1 cellular context compared by ENCODE assay signal in the genomic region with DNA sequence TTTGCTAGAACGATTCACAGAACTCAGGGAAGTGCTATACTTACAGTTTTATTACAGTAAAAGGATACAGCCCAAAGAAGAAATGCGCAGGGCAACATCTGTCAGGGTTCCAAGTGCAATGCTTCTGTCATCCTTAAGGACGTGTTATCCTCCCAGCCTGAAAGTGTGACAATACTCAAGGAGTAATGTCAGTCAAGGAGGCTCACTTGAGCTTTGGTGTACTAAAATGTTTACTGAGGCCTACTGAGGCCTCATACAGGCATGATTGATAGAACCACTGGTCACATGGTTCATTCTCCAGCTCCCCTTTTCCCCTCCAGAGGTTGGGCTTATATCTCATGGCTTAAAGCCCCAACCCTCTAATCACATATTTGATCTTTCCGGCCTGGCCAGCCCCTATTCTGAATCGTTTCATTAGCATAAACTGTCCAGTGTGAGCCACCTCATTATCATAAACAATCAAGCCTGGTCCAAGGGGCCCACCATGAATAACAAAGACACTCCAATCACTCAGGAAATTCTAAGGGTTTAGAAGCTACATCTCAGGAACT.
A peak's percentile ranks its signal among the peaks of the same experiment; 100 is the strongest.
TF ChIP-seq lines count a peak whose summit lies in the region.

No MANE protein-coding gene starts in this region.

TF ChIP-seq in K562, 482 proteins besides CTCF, POLR2A, EP300 and RAD21 (continued from another document and continues in another):
- TF ChIP-seq, protein P1, sequence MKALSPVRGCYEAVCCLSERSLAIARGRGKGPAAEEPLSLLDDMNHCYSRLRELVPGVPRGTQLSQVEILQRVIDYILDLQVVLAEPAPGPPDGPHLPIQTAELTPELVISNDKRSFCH (CRISPR knock-in tag; IDR thresholded peaks at IDR 0.05) = no peak
- TF ChIP-seq, protein P1 (tag; IDR thresholded peaks at IDR 0.05) = 0 out of 2 replicates have a peak, but pooled peaks have one; percentile 34
- no peak for TF ChIP-seq ZNF140 (CRISPR knock-in tag; IDR thresholded peaks at IDR 0.05)
- no peak for TF ChIP-seq ARNT (IDR thresholded peaks at IDR 0.05)
- TF ChIP-seq, protein P2, sequence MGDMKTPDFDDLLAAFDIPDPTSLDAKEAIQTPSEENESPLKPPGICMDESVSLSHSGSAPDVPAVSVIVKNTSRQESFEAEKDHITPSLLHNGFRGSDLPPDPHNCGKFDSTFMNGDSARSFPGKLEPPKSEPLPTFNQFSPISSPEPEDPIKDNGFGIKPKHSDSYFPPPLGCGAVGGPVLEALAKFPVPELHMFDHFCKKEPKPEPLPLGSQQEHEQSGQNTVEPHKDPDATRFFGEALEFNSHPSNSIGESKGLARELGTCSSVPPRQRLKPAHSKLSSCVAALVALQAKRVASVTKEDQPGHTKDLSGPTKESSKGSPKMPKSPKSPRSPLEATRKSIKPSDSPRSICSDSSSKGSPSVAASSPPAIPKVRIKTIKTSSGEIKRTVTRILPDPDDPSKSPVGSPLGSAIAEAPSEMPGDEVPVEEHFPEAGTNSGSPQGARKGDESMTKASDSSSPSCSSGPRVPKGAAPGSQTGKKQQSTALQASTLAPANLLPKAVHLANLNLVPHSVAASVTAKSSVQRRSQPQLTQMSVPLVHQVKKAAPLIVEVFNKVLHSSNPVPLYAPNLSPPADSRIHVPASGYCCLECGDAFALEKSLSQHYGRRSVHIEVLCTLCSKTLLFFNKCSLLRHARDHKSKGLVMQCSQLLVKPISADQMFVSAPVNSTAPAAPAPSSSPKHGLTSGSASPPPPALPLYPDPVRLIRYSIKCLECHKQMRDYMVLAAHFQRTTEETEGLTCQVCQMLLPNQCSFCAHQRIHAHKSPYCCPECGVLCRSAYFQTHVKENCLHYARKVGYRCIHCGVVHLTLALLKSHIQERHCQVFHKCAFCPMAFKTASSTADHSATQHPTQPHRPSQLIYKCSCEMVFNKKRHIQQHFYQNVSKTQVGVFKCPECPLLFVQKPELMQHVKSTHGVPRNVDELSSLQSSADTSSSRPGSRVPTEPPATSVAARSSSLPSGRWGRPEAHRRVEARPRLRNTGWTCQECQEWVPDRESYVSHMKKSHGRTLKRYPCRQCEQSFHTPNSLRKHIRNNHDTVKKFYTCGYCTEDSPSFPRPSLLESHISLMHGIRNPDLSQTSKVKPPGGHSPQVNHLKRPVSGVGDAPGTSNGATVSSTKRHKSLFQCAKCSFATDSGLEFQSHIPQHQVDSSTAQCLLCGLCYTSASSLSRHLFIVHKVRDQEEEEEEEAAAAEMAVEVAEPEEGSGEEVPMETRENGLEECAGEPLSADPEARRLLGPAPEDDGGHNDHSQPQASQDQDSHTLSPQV (IDR thresholded peaks at IDR 0.05) = peak; percentile 75; the same call in 1 of the 2 replicates
- TF ChIP-seq, protein P3, sequence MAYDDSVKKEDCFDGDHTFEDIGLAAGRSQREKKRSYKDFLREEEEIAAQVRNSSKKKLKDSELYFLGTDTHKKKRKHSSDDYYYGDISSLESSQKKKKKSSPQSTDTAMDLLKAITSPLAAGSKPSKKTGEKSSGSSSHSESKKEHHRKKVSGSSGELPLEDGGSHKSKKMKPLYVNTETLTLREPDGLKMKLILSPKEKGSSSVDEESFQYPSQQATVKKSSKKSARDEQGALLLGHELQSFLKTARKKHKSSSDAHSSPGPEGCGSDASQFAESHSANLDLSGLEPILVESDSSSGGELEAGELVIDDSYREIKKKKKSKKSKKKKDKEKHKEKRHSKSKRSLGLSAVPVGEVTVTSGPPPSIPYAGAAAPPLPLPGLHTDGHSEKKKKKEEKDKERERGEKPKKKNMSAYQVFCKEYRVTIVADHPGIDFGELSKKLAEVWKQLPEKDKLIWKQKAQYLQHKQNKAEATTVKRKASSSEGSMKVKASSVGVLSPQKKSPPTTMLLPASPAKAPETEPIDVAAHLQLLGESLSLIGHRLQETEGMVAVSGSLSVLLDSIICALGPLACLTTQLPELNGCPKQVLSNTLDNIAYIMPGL (CRISPR knock-in tag; IDR thresholded peaks at IDR 0.05) = no peak
- no peak for TF ChIP-seq KDM1A (IDR thresholded peaks at IDR 0.05)
- TF ChIP-seq, protein P4, sequence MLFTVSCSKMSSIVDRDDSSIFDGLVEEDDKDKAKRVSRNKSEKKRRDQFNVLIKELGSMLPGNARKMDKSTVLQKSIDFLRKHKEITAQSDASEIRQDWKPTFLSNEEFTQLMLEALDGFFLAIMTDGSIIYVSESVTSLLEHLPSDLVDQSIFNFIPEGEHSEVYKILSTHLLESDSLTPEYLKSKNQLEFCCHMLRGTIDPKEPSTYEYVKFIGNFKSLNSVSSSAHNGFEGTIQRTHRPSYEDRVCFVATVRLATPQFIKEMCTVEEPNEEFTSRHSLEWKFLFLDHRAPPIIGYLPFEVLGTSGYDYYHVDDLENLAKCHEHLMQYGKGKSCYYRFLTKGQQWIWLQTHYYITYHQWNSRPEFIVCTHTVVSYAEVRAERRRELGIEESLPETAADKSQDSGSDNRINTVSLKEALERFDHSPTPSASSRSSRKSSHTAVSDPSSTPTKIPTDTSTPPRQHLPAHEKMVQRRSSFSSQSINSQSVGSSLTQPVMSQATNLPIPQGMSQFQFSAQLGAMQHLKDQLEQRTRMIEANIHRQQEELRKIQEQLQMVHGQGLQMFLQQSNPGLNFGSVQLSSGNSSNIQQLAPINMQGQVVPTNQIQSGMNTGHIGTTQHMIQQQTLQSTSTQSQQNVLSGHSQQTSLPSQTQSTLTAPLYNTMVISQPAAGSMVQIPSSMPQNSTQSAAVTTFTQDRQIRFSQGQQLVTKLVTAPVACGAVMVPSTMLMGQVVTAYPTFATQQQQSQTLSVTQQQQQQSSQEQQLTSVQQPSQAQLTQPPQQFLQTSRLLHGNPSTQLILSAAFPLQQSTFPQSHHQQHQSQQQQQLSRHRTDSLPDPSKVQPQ (CRISPR knock-in tag; IDR thresholded peaks at IDR 0.05; ENCODE audit: borderline replicate concordance) = no peak
- TF ChIP-seq ATF1 (CRISPR knock-in tag; IDR thresholded peaks at IDR 0.05) = no peak
- TF ChIP-seq ATF1 (tag; IDR thresholded peaks at IDR 0.05) = 0 out of 2 replicates have a peak, but pooled peaks have one; percentile 9
- TF ChIP-seq NR2C2 (CRISPR knock-in tag; IDR thresholded peaks at IDR 0.05) = no peak
- peak; percentile 46 for TF ChIP-seq NR2C2 (tag; IDR thresholded peaks at IDR 0.05)
- no peak for TF ChIP-seq CBFA2T2 (conservative IDR thresholded peaks at IDR 0.05)
- no peak for TF ChIP-seq KAT7 (CRISPR knock-in tag; IDR thresholded peaks at IDR 0.05; ENCODE audit: borderline replicate concordance)
- TF ChIP-seq ZBTB8A (IDR thresholded peaks at IDR 0.05; ENCODE audit: partially characterized antibody) = no peak
- TF ChIP-seq ZNF507 (tag; conservative IDR thresholded peaks at IDR 0.05) = no peak
- no peak for TF ChIP-seq ZBTB1 (CRISPR knock-in tag; IDR thresholded peaks at IDR 0.05; ENCODE audit: borderline replicate concordance, low read depth)
- TF ChIP-seq, protein P5, sequence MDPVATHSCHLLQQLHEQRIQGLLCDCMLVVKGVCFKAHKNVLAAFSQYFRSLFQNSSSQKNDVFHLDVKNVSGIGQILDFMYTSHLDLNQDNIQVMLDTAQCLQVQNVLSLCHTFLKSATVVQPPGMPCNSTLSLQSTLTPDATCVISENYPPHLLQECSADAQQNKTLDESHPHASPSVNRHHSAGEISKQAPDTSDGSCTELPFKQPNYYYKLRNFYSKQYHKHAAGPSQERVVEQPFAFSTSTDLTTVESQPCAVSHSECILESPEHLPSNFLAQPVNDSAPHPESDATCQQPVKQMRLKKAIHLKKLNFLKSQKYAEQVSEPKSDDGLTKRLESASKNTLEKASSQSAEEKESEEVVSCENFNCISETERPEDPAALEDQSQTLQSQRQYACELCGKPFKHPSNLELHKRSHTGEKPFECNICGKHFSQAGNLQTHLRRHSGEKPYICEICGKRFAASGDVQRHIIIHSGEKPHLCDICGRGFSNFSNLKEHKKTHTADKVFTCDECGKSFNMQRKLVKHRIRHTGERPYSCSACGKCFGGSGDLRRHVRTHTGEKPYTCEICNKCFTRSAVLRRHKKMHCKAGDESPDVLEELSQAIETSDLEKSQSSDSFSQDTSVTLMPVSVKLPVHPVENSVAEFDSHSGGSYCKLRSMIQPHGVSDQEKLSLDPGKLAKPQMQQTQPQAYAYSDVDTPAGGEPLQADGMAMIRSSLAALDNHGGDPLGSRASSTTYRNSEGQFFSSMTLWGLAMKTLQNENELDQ (CRISPR knock-in tag; IDR thresholded peaks at IDR 0.05; ENCODE audit: borderline replicate concordance) = no peak
- TF ChIP-seq LEF1 (IDR thresholded peaks at IDR 0.05) = no peak
- TF ChIP-seq, protein P6, sequence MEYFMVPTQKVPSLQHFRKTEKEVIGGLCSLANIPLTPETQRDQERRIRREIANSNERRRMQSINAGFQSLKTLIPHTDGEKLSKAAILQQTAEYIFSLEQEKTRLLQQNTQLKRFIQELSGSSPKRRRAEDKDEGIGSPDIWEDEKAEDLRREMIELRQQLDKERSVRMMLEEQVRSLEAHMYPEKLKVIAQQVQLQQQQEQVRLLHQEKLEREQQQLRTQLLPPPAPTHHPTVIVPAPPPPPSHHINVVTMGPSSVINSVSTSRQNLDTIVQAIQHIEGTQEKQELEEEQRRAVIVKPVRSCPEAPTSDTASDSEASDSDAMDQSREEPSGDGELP (CRISPR knock-in tag; IDR thresholded peaks at IDR 0.05; ENCODE audit: borderline replicate concordance) = no peak
- TF ChIP-seq, protein P7, sequence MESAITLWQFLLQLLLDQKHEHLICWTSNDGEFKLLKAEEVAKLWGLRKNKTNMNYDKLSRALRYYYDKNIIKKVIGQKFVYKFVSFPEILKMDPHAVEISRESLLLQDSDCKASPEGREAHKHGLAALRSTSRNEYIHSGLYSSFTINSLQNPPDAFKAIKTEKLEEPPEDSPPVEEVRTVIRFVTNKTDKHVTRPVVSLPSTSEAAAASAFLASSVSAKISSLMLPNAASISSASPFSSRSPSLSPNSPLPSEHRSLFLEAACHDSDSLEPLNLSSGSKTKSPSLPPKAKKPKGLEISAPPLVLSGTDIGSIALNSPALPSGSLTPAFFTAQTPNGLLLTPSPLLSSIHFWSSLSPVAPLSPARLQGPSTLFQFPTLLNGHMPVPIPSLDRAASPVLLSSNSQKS (CRISPR knock-in tag; IDR thresholded peaks at IDR 0.05) = no peak
- no peak for TF ChIP-seq ZNF354B (CRISPR knock-in tag; IDR thresholded peaks at IDR 0.05)
- TF ChIP-seq, protein P8, sequence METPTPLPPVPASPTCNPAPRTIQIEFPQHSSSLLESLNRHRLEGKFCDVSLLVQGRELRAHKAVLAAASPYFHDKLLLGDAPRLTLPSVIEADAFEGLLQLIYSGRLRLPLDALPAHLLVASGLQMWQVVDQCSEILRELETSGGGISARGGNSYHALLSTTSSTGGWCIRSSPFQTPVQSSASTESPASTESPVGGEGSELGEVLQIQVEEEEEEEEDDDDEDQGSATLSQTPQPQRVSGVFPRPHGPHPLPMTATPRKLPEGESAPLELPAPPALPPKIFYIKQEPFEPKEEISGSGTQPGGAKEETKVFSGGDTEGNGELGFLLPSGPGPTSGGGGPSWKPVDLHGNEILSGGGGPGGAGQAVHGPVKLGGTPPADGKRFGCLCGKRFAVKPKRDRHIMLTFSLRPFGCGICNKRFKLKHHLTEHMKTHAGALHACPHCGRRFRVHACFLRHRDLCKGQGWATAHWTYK (CRISPR knock-in tag; IDR thresholded peaks at IDR 0.05) = no peak
- TF ChIP-seq, protein P9, sequence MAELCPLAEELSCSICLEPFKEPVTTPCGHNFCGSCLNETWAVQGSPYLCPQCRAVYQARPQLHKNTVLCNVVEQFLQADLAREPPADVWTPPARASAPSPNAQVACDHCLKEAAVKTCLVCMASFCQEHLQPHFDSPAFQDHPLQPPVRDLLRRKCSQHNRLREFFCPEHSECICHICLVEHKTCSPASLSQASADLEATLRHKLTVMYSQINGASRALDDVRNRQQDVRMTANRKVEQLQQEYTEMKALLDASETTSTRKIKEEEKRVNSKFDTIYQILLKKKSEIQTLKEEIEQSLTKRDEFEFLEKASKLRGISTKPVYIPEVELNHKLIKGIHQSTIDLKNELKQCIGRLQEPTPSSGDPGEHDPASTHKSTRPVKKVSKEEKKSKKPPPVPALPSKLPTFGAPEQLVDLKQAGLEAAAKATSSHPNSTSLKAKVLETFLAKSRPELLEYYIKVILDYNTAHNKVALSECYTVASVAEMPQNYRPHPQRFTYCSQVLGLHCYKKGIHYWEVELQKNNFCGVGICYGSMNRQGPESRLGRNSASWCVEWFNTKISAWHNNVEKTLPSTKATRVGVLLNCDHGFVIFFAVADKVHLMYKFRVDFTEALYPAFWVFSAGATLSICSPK (IDR thresholded peaks at IDR 0.05; ENCODE audit: borderline replicate concordance) = no peak
- TF ChIP-seq ZNF384 (IDR thresholded peaks at IDR 0.05; ENCODE audit: low read depth, low read length) = no peak
- TF ChIP-seq TBL1XR1 (IDR thresholded peaks at IDR 0.05; ENCODE audit: low read length in 2 of 2) = no peak
- no peak for TF ChIP-seq TARDBP (IDR thresholded peaks at IDR 0.05)
- TF ChIP-seq, protein P10, sequence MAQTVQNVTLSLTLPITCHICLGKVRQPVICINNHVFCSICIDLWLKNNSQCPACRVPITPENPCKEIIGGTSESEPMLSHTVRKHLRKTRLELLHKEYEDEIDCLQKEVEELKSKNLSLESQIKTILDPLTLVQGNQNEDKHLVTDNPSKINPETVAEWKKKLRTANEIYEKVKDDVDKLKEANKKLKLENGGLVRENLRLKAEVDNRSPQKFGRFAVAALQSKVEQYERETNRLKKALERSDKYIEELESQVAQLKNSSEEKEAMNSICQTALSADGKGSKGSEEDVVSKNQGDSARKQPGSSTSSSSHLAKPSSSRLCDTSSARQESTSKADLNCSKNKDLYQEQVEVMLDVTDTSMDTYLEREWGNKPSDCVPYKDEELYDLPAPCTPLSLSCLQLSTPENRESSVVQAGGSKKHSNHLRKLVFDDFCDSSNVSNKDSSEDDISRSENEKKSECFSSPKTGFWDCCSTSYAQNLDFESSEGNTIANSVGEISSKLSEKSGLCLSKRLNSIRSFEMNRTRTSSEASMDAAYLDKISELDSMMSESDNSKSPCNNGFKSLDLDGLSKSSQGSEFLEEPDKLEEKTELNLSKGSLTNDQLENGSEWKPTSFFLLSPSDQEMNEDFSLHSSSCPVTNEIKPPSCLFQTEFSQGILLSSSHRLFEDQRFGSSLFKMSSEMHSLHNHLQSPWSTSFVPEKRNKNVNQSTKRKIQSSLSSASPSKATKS (CRISPR knock-in tag; IDR thresholded peaks at IDR 0.05) = no peak
- peak in 1 of 3 experiments; percentile 35 for TF ChIP-seq YY1 (IDR thresholded peaks at IDR 0.05; ENCODE audit: borderline replicate concordance in 1 of 3, control insufficient read depth in 1 of 3, extremely low read depth in 1 of 3, insufficient read depth in 3 of 3, insufficient read length in 1 of 3, insufficient replicate concordance in 2 of 3, low read depth in 1 of 3, low read length in 2 of 3)
- no peak for TF ChIP-seq ZNF282 (CRISPR knock-in tag; IDR thresholded peaks at IDR 0.05)
- TF ChIP-seq ZNF124 (CRISPR knock-in tag; IDR thresholded peaks at IDR 0.05) = no peak
- TF ChIP-seq MCM5 (IDR thresholded peaks at IDR 0.05; ENCODE audit: low read depth) = no peak
- TF ChIP-seq NUFIP1 (IDR thresholded peaks at IDR 0.05; ENCODE audit: partially characterized antibody) = no peak
- no peak for TF ChIP-seq CCNT2 (IDR thresholded peaks at IDR 0.05; ENCODE audit: borderline replicate concordance, extremely low read depth, insufficient read length, low read depth, low read length)
- peak; percentile 37; the same call in 1 of the 2 replicates for TF ChIP-seq JUND (IDR thresholded peaks at IDR 0.05; ENCODE audit: borderline replicate concordance, low read depth, low read length)
- no peak; the same call in 2 of the 3 replicates for TF ChIP-seq JUND (tag; IDR thresholded peaks at IDR 0.05; ENCODE audit: borderline replicate concordance, low read depth, low read length)
- no peak for TF ChIP-seq GABPB2 (CRISPR knock-in tag; conservative IDR thresholded peaks at IDR 0.05)
- no peak for TF ChIP-seq MAFF (IDR thresholded peaks at IDR 0.05; ENCODE audit: low read length)
- TF ChIP-seq RBM15 (IDR thresholded peaks at IDR 0.05; ENCODE audit: insufficient read depth, low read length) = no peak
- peak; percentile 68; the same call in 1 of the 2 replicates for TF ChIP-seq MYC (IDR thresholded peaks at IDR 0.05; ENCODE audit: low read depth, low read length)
- TF ChIP-seq MYC (CRISPR knock-in tag; IDR thresholded peaks at IDR 0.05; ENCODE audit: borderline replicate concordance, low read depth) = no peak
- no peak for TF ChIP-seq GTF2A2 (tag; IDR thresholded peaks at IDR 0.05)
